In genomic region chr4:168551945-168552695, GRCh38 we compare ENCODE assay signal across 10 cellular contexts. TPM values are rescaled to one million over a fixed set of nuclear protein-coding genes. Genes with fewer than 3 reads are reported as not detected.
DNase-seq lines count a peak whose midpoint lies in the region; ATAC-seq and TF ChIP-seq lines count a peak whose summit lies in the region.
"Had no signal": no experiment of that assay in that cellular context is flagged by ENCODE, and none has a peak within 500 bp of the region (broad histone marks: within the 10 kb centered on the region; RNA-seq: fewer than 3 reads in every experiment).

No MANE protein-coding gene starts in this region.

- intact Hi-C loops in right lobe of liver (cut with DNase I) (no loop called here), body of pancreas (cut with DNase I) (no loop called here)

- TF ChIP-seq POLR2A in right lobe of liver (IDR thresholded peaks at IDR 0.05): no peak
- TF ChIP-seq POLR2A in body of pancreas (IDR thresholded peaks at IDR 0.05): no peak

- DNase-seq in DMS 273 treated with DMSO at 0.1 percent for 48 hours (lab: John Stamatoyannopoulos, UW): peak; percentile 41
- peak; percentile 41 for DNase-seq in HCEC 1CT
- no peak for DNase-seq in T-helper 17 cell
- DNase-seq in right lobe of liver: no peak
- no peak for DNase-seq in body of pancreas
- DNase-seq: SHP77 had no signal

- no peaks in the 10 kb centered on the region for H3K4me1 ChIP-seq in right lobe of liver
- no peaks in the 10 kb centered on the region for H3K4me1 ChIP-seq in body of pancreas
- H3K4me1 ChIP-seq: parathyroid adenoma had no signal

- no peaks in the 10 kb centered on the region for H3K36me3 Mint-ChIP-seq in T-helper 17 cell (ENCODE audit: low read depth)
- H3K36me3 Mint-ChIP-seq: stimulated activated memory B cell treated with anti-CD40 and anti-IgM and Interleukin-4, amounts not matched to agents 10 μg/mL and 1 μg/mL and 100 μg/mL, for 72 hours had no signal

- H3K27ac ChIP-seq in right lobe of liver (no peak overlapping the region), body of pancreas (no peak overlapping the region)
- H3K27ac ChIP-seq: parathyroid adenoma had no signal

- no peaks in the 10 kb centered on the region for H3K36me3 ChIP-seq in right lobe of liver
- H3K36me3 ChIP-seq in body of pancreas (replicated peaks in 1 of 2; ENCODE audit: insufficient read depth in 1 of 2, low read depth in 2 of 2): no peaks in the 10 kb centered on the region

- WGBS in right lobe of liver (ENCODE audit: insufficient coverage, low coverage, low lambda C conversion rate, missing lambda C conversion rate): 55% methylated on average over 2 of the region's 2 CpGs
- WGBS in body of pancreas, 2 donors: 63 to 69% methylated on average over 2 of the region's 2 CpGs

- H3K27me3 ChIP-seq in right lobe of liver: no peaks in the 10 kb centered on the region
- no peaks in the 10 kb centered on the region for H3K27me3 ChIP-seq in body of pancreas

- H3K4me3 ChIP-seq in right lobe of liver: no peak overlapping the region
- H3K4me3 ChIP-seq in body of pancreas: no peak overlapping the region

- ATAC-seq in T-helper 17 cell (peak; percentile 62), right lobe of liver (peak; percentile 33 to 61 (median 44)), body of pancreas (no peak), HG02763 (IDR thresholded peaks at IDR 0.05; ENCODE audit: unreplicated experiment) (no peak), GM21717 (IDR thresholded peaks at IDR 0.05; ENCODE audit: unreplicated experiment) (no peak)
- ATAC-seq: stimulated activated memory B cell treated with anti-CD40 and anti-IgM and Interleukin-4, amounts not matched to agents 10 μg/mL and 1 μg/mL and 100 μg/mL, for 72 hours had no signal

- H3K4me1 Mint-ChIP-seq in T-helper 17 cell: no peaks in the 10 kb centered on the region
- H3K4me1 Mint-ChIP-seq: stimulated activated memory B cell treated with anti-CD40 and anti-IgM and Interleukin-4, amounts not matched to agents 10 μg/mL and 1 μg/mL and 100 μg/mL, for 72 hours had no signal

- H3K27ac Mint-ChIP-seq in T-helper 17 cell: no peak overlapping the region
- H3K27ac Mint-ChIP-seq: stimulated activated memory B cell treated with anti-CD40 and anti-IgM and Interleukin-4, amounts not matched to agents 10 μg/mL and 1 μg/mL and 100 μg/mL, for 72 hours had no signal

- H3K9me3 ChIP-seq in T-helper 17 cell (ENCODE audit: control insufficient read depth, low read length, poor library complexity, severe bottlenecking) (no peaks in the 10 kb centered on the region), right lobe of liver (no peaks in the 10 kb centered on the region), body of pancreas (no peaks in the 10 kb centered on the region)

- TF ChIP-seq CTCF in right lobe of liver (IDR thresholded peaks at IDR 0.05) (no peak), body of pancreas (IDR thresholded peaks at IDR 0.05) (no peak)

- H3K27me3 Mint-ChIP-seq in T-helper 17 cell: peaks cover 27% of the 10 kb centered on the region

- no peak overlapping the region for H3K4me3 Mint-ChIP-seq in T-helper 17 cell
- H3K4me3 Mint-ChIP-seq: stimulated activated memory B cell treated with anti-CD40 and anti-IgM and Interleukin-4, amounts not matched to agents 10 μg/mL and 1 μg/mL and 100 μg/mL, for 72 hours had no signal

RNA-seq across cellular contexts. Expression of gene PALLD, which starts 55.3 kb away (rescaled TPM):
- total RNA-seq in T-helper 17 cell (under 1 TPM; 0.26 to 0.67 TPM), right lobe of liver (10 to 100 TPM in 5 of 6 experiments, 1 to 10 TPM in 1; 7.7 to 81.6 (median 24.8) TPM), body of pancreas (10 to 100 TPM; 46.8 to 52.4 TPM)

Comparison
In these comparisons a context has a peak if more than half of its experiments do, and no peak if none do; other contexts are left out.
1. DNase-seq: peak in DMS 273 treated with DMSO at 0.1 percent for 48 hours (single experiment) and HCEC 1CT (single experiment); none in T-helper 17 cell (0 of 3), right lobe of liver (0 of 3) and body of pancreas (0 of 4).
2. ATAC-seq: peak in T-helper 17 cell (single experiment) and right lobe of liver (4 of 4); none in body of pancreas (single experiment), HG02763 (single experiment) and GM21717 (single experiment).
3. RNA of gene PALLD, which starts 55.3 kb away (total RNA-seq): 46.8 to 52.4 TPM in body of pancreas and 7.7 to 81.6 TPM in right lobe of liver; 0.26 to 0.67 TPM in T-helper 17 cell; every median in the first group is over 4 times any median in the second.